Comparison of ENCODE assay signal across 8 cellular contexts in genomic region chr14:55270832-55271571, GRCh38. TPM values are rescaled to one million over a fixed set of nuclear protein-coding genes. Genes with fewer than 3 reads are reported as not detected.
DNase-seq lines count a peak whose midpoint lies in the region; FAIRE-seq and TF ChIP-seq lines count a peak whose summit lies in the region.

Gene FBXO34, plus strand, starts transcription at chr14:55271421. Its CDS starts 78,970 bp downstream, at chr14:55350391.

- peak within 1 kb of the TSS; percentile 54; the same call in 1 of the 2 replicates for H2BK15ac ChIP-seq in H9 (ENCODE audit: low read depth, low read length)

- H3K27ac Mint-ChIP-seq in H9 = peak within 1 kb of the TSS; percentile 40 to 95 (median 77); a peak in 6 of 7 replicates
- H3K27ac Mint-ChIP-seq in neural crest cell (ENCODE audit: unreplicated experiment) = peak within 1 kb of the TSS; percentile 96

- H2BK20ac ChIP-seq in H9 (ENCODE audit: low read depth, low read length, poor library complexity, severe bottlenecking) = no peak within 1 kb of the TSS

- DNase-seq in H9 (peak; percentile 97), MG63 (peak; percentile 91), SIG-M5 (lab: John Stamatoyannopoulos, UW) (peak; percentile 59), activated gamma-delta T cell treated with Interleukin-2 at 50 U/mL for 16 hours (peak; percentile 100), fibroblast of villous mesenchyme (ENCODE audit: low read depth) (peak; percentile 98), neural crest cell (ENCODE audit: low read depth, low spot score) (peak; percentile 100), stromal cell of bone marrow (ENCODE audit: low read depth) (peak; percentile 96)

- H3K79me2 ChIP-seq in H9 (ENCODE audit: insufficient read depth, low read length) = peaks cover 3% of the 10 kb centered on the region; the same call in 1 of the 2 replicates

- H3K9me3 Mint-ChIP-seq in H9 (peaks cover 0 to 4% of the 10 kb centered on the region in 2 experiments; a peak in 1 of 5 replicates), neural crest cell (no peaks in the 10 kb centered on the region)

- no peak within 1 kb of the TSS for H2AK5ac ChIP-seq in H9 (ENCODE audit: insufficient read length, low read length)

- H3K36me3 ChIP-seq in MG63 = no peaks in the 10 kb centered on the region

- no peak within 1 kb of the TSS for H2BK5ac ChIP-seq in H9 (ENCODE audit: insufficient read length, low read length)

- peak; percentile 97 for FAIRE-seq in G401.6 (lab: Jason Lieb, UNC)

- H3K9me3 ChIP-seq in H9 (ENCODE audit: control insufficient read depth, low read depth, low read length) = no peaks in the 10 kb centered on the region
- H3K9me3 ChIP-seq in MG63 = no peaks in the 10 kb centered on the region

- no peaks in the 10 kb centered on the region; a peak in 3 of 7 replicates for H3K36me3 Mint-ChIP-seq in H9 (ENCODE audit: insufficient read depth in 1 of 3, low read depth in 3 of 3)
- H3K36me3 Mint-ChIP-seq in neural crest cell (ENCODE audit: low read depth) = no peaks in the 10 kb centered on the region

- H4K91ac ChIP-seq in H9 (ENCODE audit: insufficient read length, low read depth, low read length) = no peak within 1 kb of the TSS

- no peak within 1 kb of the TSS for H3K27ac ChIP-seq in H9 (ENCODE audit: insufficient read length, low read depth, low read length)

- peak within 1 kb of the TSS; percentile 80 for H3K4me3 ChIP-seq in MG63
- H3K4me3 ChIP-seq in fibroblast of villous mesenchyme (ENCODE audit: low read depth, low read length) = peak within 1 kb of the TSS; percentile 96

- peak within 1 kb of the TSS; percentile 88 for H3K9ac ChIP-seq in H9 (ENCODE audit: extremely low read depth, insufficient read length, low read length)

- H3K27me3 ChIP-seq in H9 (ENCODE audit: insufficient read depth, low read length) = no peaks in the 10 kb centered on the region
- no peaks in the 10 kb centered on the region for H3K27me3 ChIP-seq in MG63

- H3K4me1 Mint-ChIP-seq in H9 = peaks cover 23 to 30% of the 10 kb centered on the region in 2 experiments
- peaks cover 33% of the 10 kb centered on the region for H3K4me1 Mint-ChIP-seq in neural crest cell

- peaks cover 4% of the 10 kb centered on the region for H3K23me2 ChIP-seq in H9 (ENCODE audit: insufficient read length, low read depth, low read length, poor library complexity, severe bottlenecking)

- peak; percentile 100 for TF ChIP-seq CTCF in H9 (conservative IDR thresholded peaks at IDR 0.05)
- peak; percentile 99 for TF ChIP-seq CTCF in fibroblast of villous mesenchyme (IDR thresholded peaks at IDR 0.05; ENCODE audit: insufficient read depth, low read depth, low read length)
- TF ChIP-seq CTCF in neural crest cell (conservative IDR thresholded peaks at IDR 0.05) = peak; percentile 100

- H3K79me1 ChIP-seq in H9 (ENCODE audit: insufficient read depth, low read depth, low read length, poor library complexity, severe bottlenecking) = no peaks in the 10 kb centered on the region

- no peak within 1 kb of the TSS for H3K4ac ChIP-seq in H9 (ENCODE audit: low read depth, low read length)

- H3K23ac ChIP-seq in H9 (ENCODE audit: insufficient read length, low read depth, low read length) = no peak within 1 kb of the TSS

- H3K56ac ChIP-seq in H9 (ENCODE audit: insufficient read length, low read depth, low read length) = no peak within 1 kb of the TSS

- peak within 1 kb of the TSS; percentile 97 for H3K18ac ChIP-seq in H9 (ENCODE audit: insufficient read length, low read depth, low read length)

- H4K8ac ChIP-seq in H9 (replicated peaks; ENCODE audit: insufficient read length, low read depth, low read length) = no peak within 1 kb of the TSS

- no peaks in the 10 kb centered on the region for H3K4me1 ChIP-seq in H9 (ENCODE audit: insufficient read depth, low read length)

- H3K14ac ChIP-seq in H9 (ENCODE audit: insufficient read depth, low read length) = peak within 1 kb of the TSS; percentile 98

- no peak within 1 kb of the TSS for H3T11ph ChIP-seq in H9 (ENCODE audit: low read length)

- H3K27me3 Mint-ChIP-seq in H9 (ENCODE audit: low read depth) (no peaks in the 10 kb centered on the region; the same call in 1 of the 2 replicates), neural crest cell (ENCODE audit: low read depth) (peaks cover 2% of the 10 kb centered on the region)

- peak within 1 kb of the TSS; percentile 93 for H2AFZ ChIP-seq in H9 (ENCODE audit: low read length)

- no peak within 1 kb of the TSS for H4K5ac ChIP-seq in H9 (ENCODE audit: insufficient read length, low read depth, low read length)

- H3K4me3 Mint-ChIP-seq in H9 = peak within 1 kb of the TSS; percentile 82 to 93
- peak within 1 kb of the TSS; percentile 93 for H3K4me3 Mint-ChIP-seq in neural crest cell

- H4K20me1 ChIP-seq in H9 (ENCODE audit: control insufficient read depth, insufficient read depth, insufficient read length) = no peaks in the 10 kb centered on the region

- peak within 1 kb of the TSS; percentile 76 for H3K4me2 ChIP-seq in H9 (ENCODE audit: insufficient read depth, insufficient read length, low read length)

- WGBS in H9 (ENCODE audit: extremely low coverage, insufficient read length, low lambda C conversion rate) = no CpG with 5 or more reads among the region's 49 CpGs

- peak within 1 kb of the TSS; percentile 60 for H2BK12ac ChIP-seq in H9 (ENCODE audit: insufficient read length, low read depth, low read length)

- H2BK120ac ChIP-seq in H9 (ENCODE audit: low read depth, low read length, poor library complexity, severe bottlenecking) = peak within 1 kb of the TSS; percentile 25

RNA-seq across cellular contexts. Expression of gene FBXO34, which starts in this region (rescaled TPM):
- total RNA-seq in H9 (2021) (11.7 and 12.0 TPM in 2 replicates), fibroblast of villous mesenchyme (24.2 and 28.9 TPM in 2 replicates), neural crest cell (17.1 and 17.2 TPM in 2 replicates)
- total RNA-seq in MG63 (2014; rRNA removed; shearing (Covaris generic); ENCODE audit: low replicate concordance) = 12.9 and 28.0 TPM in 2 replicates
